18 cellular contexts compared by ENCODE assay signal in genomic region chr7:132450188-132450587, GRCh38.
DNase-seq lines count a peak whose midpoint lies in the region; ATAC-seq and TF ChIP-seq lines count a peak whose summit lies in the region.
"Had no signal": no experiment of that assay in that cellular context is flagged by ENCODE, and none has a peak within 500 bp of the region (broad histone marks: within the 10 kb centered on the region; RNA-seq: fewer than 3 reads in every experiment).

No MANE protein-coding gene starts in this region.

- dilution Hi-C loops in mammary epithelial cell (cut with HindIII; ENCODE audit: low sequenced_read_pairs): no loop called here

- 32% methylated on average over 2 of the region's 4 CpGs for WGBS in mammary epithelial cell (ENCODE audit: low coverage, missing lambda C conversion rate)

- H3K4me1 ChIP-seq in CD8-positive, alpha-beta memory T cell (ENCODE audit: insufficient read depth, low read length): peaks cover 38% of the 10 kb centered on the region
- no peaks in the 10 kb centered on the region for H3K4me1 ChIP-seq in mammary epithelial cell (ENCODE audit: insufficient read depth, low read length)

- H3K27ac Mint-ChIP-seq in activated CD8-positive, alpha-beta memory T cell treated with anti-CD3 and anti-CD28 coated beads, Interleukin-2, amount 10 ng/mL, durations not matched to agents 7 days and 5 days: peak overlapping the region; percentile 79
- H3K27ac Mint-ChIP-seq in CD8-positive, alpha-beta memory T cell: peak overlapping the region in 7 of 8 donors; percentile 29 to 92 (median 77)
- H3K27ac Mint-ChIP-seq in activated T-helper 17 cell treated with anti-CD3 and anti-CD28 coated beads, Interleukin-2, amount 50 U/mL, for 72 hours: peak overlapping the region; percentile 31
- peak overlapping the region; percentile 63 to 79 for H3K27ac Mint-ChIP-seq in natural killer cell treated with Interleukin-12 subunit alpha and Interleukin-12 subunit beta and Interleukin-15 and Interleukin-18, amount 100 ng/mL, for 72 hours

- BruUV-seq in mammary epithelial cell (replicated peaks; lab: Mats Ljungman, UMichigan): no TSS peak

- H3K4me1 Mint-ChIP-seq in activated CD8-positive, alpha-beta memory T cell treated with anti-CD3 and anti-CD28 coated beads, Interleukin-2, amount 10 ng/mL, durations not matched to agents 7 days and 5 days: peaks cover 82% of the 10 kb centered on the region
- H3K4me1 Mint-ChIP-seq in CD8-positive, alpha-beta memory T cell: peaks cover 62 to 82% (median 67%) of the 10 kb centered on the region in 3 donors
- peaks cover 18% of the 10 kb centered on the region for H3K4me1 Mint-ChIP-seq in activated T-helper 17 cell treated with anti-CD3 and anti-CD28 coated beads, Interleukin-2, amount 50 U/mL, for 72 hours
- H3K4me1 Mint-ChIP-seq in natural killer cell treated with Interleukin-12 subunit alpha and Interleukin-12 subunit beta and Interleukin-15 and Interleukin-18, amount 100 ng/mL, for 72 hours (ENCODE audit: low read depth in 2 of 2): peaks cover 76 to 88% of the 10 kb centered on the region in 2 donors

- H3K4me2 ChIP-seq in mammary epithelial cell (ENCODE audit: insufficient read depth, low read depth, low read length): no peak overlapping the region
- H3K4me2 ChIP-seq: smooth muscle cell had no signal

- ATAC-seq in activated CD8-positive, alpha-beta memory T cell treated with anti-CD3 and anti-CD28 coated beads, Interleukin-2, amount 10 ng/mL, durations not matched to agents 7 days and 5 days: peak; percentile 58
- peak; percentile 87 for ATAC-seq in activated T-helper 17 cell treated with anti-CD3 and anti-CD28 coated beads, Interleukin-2, amount 50 U/mL, for 72 hours (replicated peaks)
- ATAC-seq in natural killer cell treated with Interleukin-12 subunit alpha and Interleukin-12 subunit beta and Interleukin-15 and Interleukin-18, amount 100 ng/mL, for 72 hours: no peak
- ATAC-seq: K562 had no signal

- H3K9ac ChIP-seq in mammary epithelial cell (ENCODE audit: insufficient read depth, low read length): no peak overlapping the region

- peaks cover 6% of the 10 kb centered on the region for H3K36me3 Mint-ChIP-seq in activated CD8-positive, alpha-beta memory T cell treated with anti-CD3 and anti-CD28 coated beads, Interleukin-2, amount 10 ng/mL, durations not matched to agents 7 days and 5 days
- no peaks in the 10 kb centered on the region for H3K36me3 Mint-ChIP-seq in CD8-positive, alpha-beta memory T cell
- no peaks in the 10 kb centered on the region for H3K36me3 Mint-ChIP-seq in activated T-helper 17 cell treated with anti-CD3 and anti-CD28 coated beads, Interleukin-2, amount 50 U/mL, for 72 hours (ENCODE audit: low read depth)
- H3K36me3 Mint-ChIP-seq in natural killer cell treated with Interleukin-12 subunit alpha and Interleukin-12 subunit beta and Interleukin-15 and Interleukin-18, amount 100 ng/mL, for 72 hours: no peaks in the 10 kb centered on the region

- intact Hi-C loops in mammary epithelial cell (cut with micrococcal nuclease): no loop called here

- DNase-seq in activated CD8-positive, alpha-beta memory T cell treated with anti-CD3 and anti-CD28 coated beads, Interleukin-2, amount 10 ng/mL, durations not matched to agents 7 days and 5 days: peak; percentile 58
- no peak for DNase-seq in activated CD8-positive, alpha-beta memory T cell treated with anti-CD3 and anti-CD28 coated beads for 24 hours
- peak in 1 of 5 donors; percentile 17 for DNase-seq in CD8-positive, alpha-beta memory T cell
- DNase-seq in natural killer cell treated with Interleukin-12 subunit alpha and Interleukin-12 subunit beta and Interleukin-15 and Interleukin-18, amount 100 ng/mL, for 72 hours (ENCODE audit: low spot score): no peak
- DNase-seq in foreskin fibroblast (no peak), EL (no peak), mammary epithelial cell (no peak)
- DNase-seq: activated CD4-positive, CD25-positive, alpha-beta regulatory T cell treated with anti-CD3 and anti-CD28 coated beads, Interleukin-2, amount 50 U/mL, for 72 hours; BE2C; Calu3; glutamatergic neuron; MM.1S; NCI-H1436; nucleus accumbens; stimulated activated CD4-positive, alpha-beta T cell treated with anti-CD3 and anti-CD28 coated beads, Interleukin-2, amount 100 ng/mL, for 48 hours had no signal

- H3K27ac ChIP-seq in CD8-positive, alpha-beta memory T cell (ENCODE audit: low read depth, low read length): no peak overlapping the region
- H3K27ac ChIP-seq in mammary epithelial cell (ENCODE audit: insufficient read depth, low read depth, low read length): no peak overlapping the region

- H3K36me3 ChIP-seq in CD8-positive, alpha-beta memory T cell (ENCODE audit: insufficient read depth, low read length): no peaks in the 10 kb centered on the region
- no peaks in the 10 kb centered on the region for H3K36me3 ChIP-seq in mammary epithelial cell (ENCODE audit: insufficient read depth, low read length)

- TF ChIP-seq CTCF in foreskin fibroblast (IDR thresholded peaks at IDR 0.05; ENCODE audit: low read depth, low read length): no peak
- TF ChIP-seq CTCF in mammary epithelial cell (conservative IDR thresholded peaks at IDR 0.05 in 1 of 2, IDR thresholded peaks at IDR 0.05 in 1 of 2; ENCODE audit: extremely low read depth in 1 of 2, insufficient read depth in 1 of 2, low read depth in 1 of 2, low read length in 2 of 2): no peak

- no peaks in the 10 kb centered on the region for H3K27me3 ChIP-seq in CD8-positive, alpha-beta memory T cell (ENCODE audit: insufficient read depth, low read length, poor library complexity, severe bottlenecking)
- no peaks in the 10 kb centered on the region for H3K27me3 ChIP-seq in mammary epithelial cell (ENCODE audit: insufficient read depth, low read length)
- H3K27me3 ChIP-seq: BE2C had no signal

- H3K4me3 ChIP-seq in CD8-positive, alpha-beta memory T cell (ENCODE audit: low read length): no peak overlapping the region
- H3K4me3 ChIP-seq in foreskin fibroblast (ENCODE audit: low read depth in 1 of 2, low read length in 2 of 2) (no peak overlapping the region), mammary epithelial cell (replicated peaks in 1 of 3; ENCODE audit: insufficient read depth in 1 of 3, low read depth in 2 of 3, low read length in 3 of 3) (no peak overlapping the region)
- H3K4me3 ChIP-seq: K562, smooth muscle cell had no signal

- H3K9me3 Mint-ChIP-seq in activated CD8-positive, alpha-beta memory T cell treated with anti-CD3 and anti-CD28 coated beads, Interleukin-2, amount 10 ng/mL, durations not matched to agents 7 days and 5 days (ENCODE audit: low read depth): no peaks in the 10 kb centered on the region
- no peaks in the 10 kb centered on the region for H3K9me3 Mint-ChIP-seq in CD8-positive, alpha-beta memory T cell
- H3K9me3 Mint-ChIP-seq in activated T-helper 17 cell treated with anti-CD3 and anti-CD28 coated beads, Interleukin-2, amount 50 U/mL, for 72 hours: no peaks in the 10 kb centered on the region
- H3K9me3 Mint-ChIP-seq in natural killer cell treated with Interleukin-12 subunit alpha and Interleukin-12 subunit beta and Interleukin-15 and Interleukin-18, amount 100 ng/mL, for 72 hours: peaks cover 2% of the 10 kb centered on the region

- H3K27me3 Mint-ChIP-seq in activated CD8-positive, alpha-beta memory T cell treated with anti-CD3 and anti-CD28 coated beads, Interleukin-2, amount 10 ng/mL, durations not matched to agents 7 days and 5 days: peaks cover 1% of the 10 kb centered on the region
- no peaks in the 10 kb centered on the region for H3K27me3 Mint-ChIP-seq in CD8-positive, alpha-beta memory T cell
- no peaks in the 10 kb centered on the region for H3K27me3 Mint-ChIP-seq in activated T-helper 17 cell treated with anti-CD3 and anti-CD28 coated beads, Interleukin-2, amount 50 U/mL, for 72 hours
- H3K27me3 Mint-ChIP-seq in natural killer cell treated with Interleukin-12 subunit alpha and Interleukin-12 subunit beta and Interleukin-15 and Interleukin-18, amount 100 ng/mL, for 72 hours: no peaks in the 10 kb centered on the region

- in situ Hi-C loops in mammary epithelial cell (cut with MboI; ENCODE audit: low sequenced_read_pairs in 2 of 2): no loop called here

- no peaks in the 10 kb centered on the region for H4K20me1 ChIP-seq in mammary epithelial cell (ENCODE audit: insufficient read depth, low read length)

- H3K4me3 Mint-ChIP-seq in activated CD8-positive, alpha-beta memory T cell treated with anti-CD3 and anti-CD28 coated beads, Interleukin-2, amount 10 ng/mL, durations not matched to agents 7 days and 5 days: no peak overlapping the region
- peak overlapping the region in 6 of 7 donors; percentile 11 to 90 (median 49) for H3K4me3 Mint-ChIP-seq in CD8-positive, alpha-beta memory T cell
- H3K4me3 Mint-ChIP-seq in activated T-helper 17 cell treated with anti-CD3 and anti-CD28 coated beads, Interleukin-2, amount 50 U/mL, for 72 hours: peak overlapping the region; percentile 11
- peak overlapping the region; percentile 69 for H3K4me3 Mint-ChIP-seq in natural killer cell treated with Interleukin-12 subunit alpha and Interleukin-12 subunit beta and Interleukin-15 and Interleukin-18, amount 100 ng/mL, for 72 hours

- POLR2A ChIA-PET in CD8-positive, alpha-beta memory T cell (lab: Charles Lee): no interaction called here

- no peaks in the 10 kb centered on the region for H3K9me3 ChIP-seq in CD8-positive, alpha-beta memory T cell (ENCODE audit: low read length)
- no peaks in the 10 kb centered on the region for H3K9me3 ChIP-seq in mammary epithelial cell (replicated peaks; ENCODE audit: insufficient read depth, low read length)
- H3K9me3 ChIP-seq: BE2C had no signal

- CTCF ChIA-PET in activated CD8-positive, alpha-beta memory T cell treated with anti-CD3 and anti-CD28 coated beads, Interleukin-2, amount 10 ng/mL, durations not matched to agents 7 days and 5 days (lab: Charles Lee): interaction anchor here (0.8 to 2.5 kb wide), 5 partner anchors 10 to 108 kb away, joined by 3 to 13 read pairs (median 9); no protein-coding TSS in a partner anchor
- CTCF ChIA-PET in CD8-positive, alpha-beta memory T cell (lab: Charles Lee): interaction anchor here (2.2 kb wide), 1 partner anchor 131 kb away, joined by 6 read pairs; no protein-coding TSS in a partner anchor
- CTCF ChIA-PET in mammary epithelial cell (lab: Charles Lee; ENCODE audit: low non-redundant PET): no interaction called here

- H2AFZ ChIP-seq in mammary epithelial cell (ENCODE audit: low read depth, low read length): no peak overlapping the region

- no peaks in the 10 kb centered on the region for H3K79me2 ChIP-seq in mammary epithelial cell (ENCODE audit: insufficient read depth, low read length)

Comparison
In these comparisons a context has a peak if more than half of its experiments do, and no peak if none do; other contexts are left out.
1. ATAC-seq: peak in activated CD8-positive, alpha-beta memory T cell treated with anti-CD3 and anti-CD28 coated beads, Interleukin-2, amount 10 ng/mL, durations not matched to agents 7 days and 5 days (single experiment) and activated T-helper 17 cell treated with anti-CD3 and anti-CD28 coated beads, Interleukin-2, amount 50 U/mL, for 72 hours (single experiment); none in natural killer cell treated with Interleukin-12 subunit alpha and Interleukin-12 subunit beta and Interleukin-15 and Interleukin-18, amount 100 ng/mL, for 72 hours (0 of 2).
2. Peak in every context shown above with its lines, with median percentiles within 50 percentile points of each other: H3K27ac Mint-ChIP-seq.